In genomic region chr12:69239286-69239921, GRCh38 we compare ENCODE assay signal across 1 cellular context.
TF ChIP-seq lines count a peak whose summit lies in the region.

CPSF6 (plus strand) TSS chr12:69239569; CDS start chr12:69239647, 78 bp downstream.

TF ChIP-seq in HEK293, 187 proteins besides CTCF, POLR2A, EP300 and RAD21 (continued from another document):
- TF ChIP-seq PRDM4 (tag by site-specific recombination; IDR thresholded peaks at IDR 0.05) (0 out of 2 replicates have a peak, but pooled peaks have one; percentile 22), ZNF174 (tag by site-specific recombination; IDR thresholded peaks at IDR 0.05) (no peak), ZIC2 (tag by site-specific recombination; IDR thresholded peaks at IDR 0.05) (peak; percentile 19; the same call in 1 of the 2 replicates), ZNF596 (tag by site-specific recombination; IDR thresholded peaks at IDR 0.05) (no peak), ZNF558 (tag by site-specific recombination; IDR thresholded peaks at IDR 0.05) (no peak), SP3 (tag by site-specific recombination; IDR thresholded peaks at IDR 0.05) (peak; percentile 55), REPIN1 (tag by site-specific recombination; IDR thresholded peaks at IDR 0.05; ENCODE audit: low read depth) (no peak), ZBTB44 (tag by site-specific recombination; IDR thresholded peaks at IDR 0.05) (peak; percentile 38; the same call in 1 of the 2 replicates), ZNF76 (tag by site-specific recombination; IDR thresholded peaks at IDR 0.05; ENCODE audit: borderline replicate concordance, low read depth) (no peak), SALL2 (tag by site-specific recombination; IDR thresholded peaks at IDR 0.05; ENCODE audit: borderline replicate concordance) (no peak), ZFP3 (tag by site-specific recombination; IDR thresholded peaks at IDR 0.05; ENCODE audit: low read depth) (no peak), ZSCAN23 (tag by site-specific recombination; IDR thresholded peaks at IDR 0.05) (no peak), KLF9 (tag by site-specific recombination; IDR thresholded peaks at IDR 0.05; ENCODE audit: low read depth) (peak; percentile 44; the same call in 1 of the 2 replicates), GLIS2 (tag by site-specific recombination; IDR thresholded peaks at IDR 0.05) (peak; percentile 62), ZNF660 (tag by site-specific recombination; IDR thresholded peaks at IDR 0.05) (peak; percentile 66), WT1 (tag by site-specific recombination; IDR thresholded peaks at IDR 0.05) (0 out of 2 replicates have a peak, but pooled peaks have one; percentile 26)
